In the genomic region with DNA sequence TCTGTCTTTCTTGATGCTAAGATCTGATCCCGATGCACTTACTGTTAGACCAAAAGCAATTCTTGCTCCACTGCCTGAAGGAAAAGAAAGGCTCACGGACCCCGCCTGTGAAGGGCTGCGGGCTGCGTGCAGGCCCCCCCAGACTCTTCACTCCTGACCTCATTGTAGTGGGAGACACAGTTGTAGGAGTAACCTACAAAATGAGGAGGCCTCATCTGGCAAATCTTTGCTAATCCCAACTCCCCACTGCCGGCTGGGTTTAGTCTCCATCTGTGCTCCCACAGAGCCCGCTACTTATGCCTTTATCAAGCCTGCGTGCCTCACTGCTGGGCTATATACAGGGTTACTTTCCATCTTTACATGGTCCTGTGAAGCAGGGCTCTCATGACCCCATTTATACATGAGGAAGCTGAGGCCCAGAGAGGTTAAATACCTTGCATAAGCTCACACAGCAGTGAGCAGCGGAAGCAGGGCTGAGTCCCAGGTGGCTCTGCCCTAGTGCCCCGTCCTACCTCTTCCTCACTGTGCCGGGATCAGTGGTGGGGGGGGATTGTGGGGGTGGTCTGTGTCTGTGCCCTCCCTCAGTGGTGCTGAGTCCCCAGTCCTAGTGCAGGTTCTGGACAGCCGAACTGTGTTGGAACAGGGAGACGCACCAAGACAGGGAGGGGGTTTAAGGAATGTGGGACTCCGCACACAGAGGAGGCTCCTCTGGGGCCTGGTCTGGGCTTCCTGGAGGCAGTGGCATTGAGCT, we compare ENCODE assay signal across 3 cellular contexts.
TF ChIP-seq lines count a peak whose summit lies in the region.

No MANE protein-coding gene starts in this region.

TF ChIP-seq in SK-N-SH, 30 proteins besides CTCF, POLR2A, EP300 and RAD21 (continued from another document):
- TF ChIP-seq RXRA (IDR thresholded peaks at IDR 0.05; ENCODE audit: borderline replicate concordance, low read depth) (no peak), MXI1 (IDR thresholded peaks at IDR 0.05; ENCODE audit: low read depth, low read length) (no peak)
TF ChIP-seq in SK-N-SH: peak in this region for 0.

TF ChIP-seq in SK-N-SH treated with all-trans-retinoic acid at 6 μM for 48 hours, 23 proteins besides CTCF, POLR2A, EP300 and RAD21 (continued from another document):
- no peak for TF ChIP-seq ESRRG (CRISPR knock-in tag; IDR thresholded peaks at IDR 0.05)
- TF ChIP-seq SNAI2 (CRISPR knock-in tag; IDR thresholded peaks at IDR 0.05), result no peak
- TF ChIP-seq PPARA (CRISPR knock-in tag; IDR thresholded peaks at IDR 0.05; ENCODE audit: borderline replicate concordance), result no peak
TF ChIP-seq in SK-N-SH treated with all-trans-retinoic acid at 6 μM for 48 hours: peak in this region for 0.

TF ChIP-seq in HEK293, 187 proteins besides CTCF, POLR2A, EP300 and RAD21 (continued from another document):
- no peak for TF ChIP-seq REPIN1 (tag by site-specific recombination; IDR thresholded peaks at IDR 0.05; ENCODE audit: low read depth)
- TF ChIP-seq MEIS1 (CRISPR knock-in tag; IDR thresholded peaks at IDR 0.05; ENCODE audit: borderline replicate concordance), result no peak
- no peak for TF ChIP-seq ZNF544 (tag by site-specific recombination; IDR thresholded peaks at IDR 0.05)
- TF ChIP-seq ZNF623 (tag by site-specific recombination; IDR thresholded peaks at IDR 0.05), result no peak
TF ChIP-seq in HEK293: peak in this region for 1.
